Comparison of ENCODE assay signal across 8 cellular contexts in genomic region chr7:81845628-81846259, GRCh38.
DNase-seq lines count a peak whose midpoint lies in the region; ATAC-seq and TF ChIP-seq lines count a peak whose summit lies in the region.

No MANE protein-coding gene starts in this region.

- H3K4me3 ChIP-seq in right lobe of liver (no peak overlapping the region), prostate gland (no peak overlapping the region)

- H3K27ac ChIP-seq in right lobe of liver (peak overlapping the region in 1 of 3 donors; percentile 20), prostate gland (no peak overlapping the region)

- no peaks in the 10 kb centered on the region for H3K36me3 Mint-ChIP-seq in progenitor cell of endocrine pancreas (ENCODE audit: insufficient read depth)

- H3K36me3 ChIP-seq in right lobe of liver (no peaks in the 10 kb centered on the region), prostate gland (no peaks in the 10 kb centered on the region)

- TF ChIP-seq POLR2A in right lobe of liver (IDR thresholded peaks at IDR 0.05) (no peak), prostate gland (IDR thresholded peaks at IDR 0.05) (no peak)

- no peak for TF ChIP-seq CTCF in right lobe of liver (IDR thresholded peaks at IDR 0.05)
- TF ChIP-seq CTCF in prostate gland (IDR thresholded peaks at IDR 0.05) = no peak
- no peak for TF ChIP-seq CTCF in progenitor cell of endocrine pancreas (IDR thresholded peaks at IDR 0.05; ENCODE audit: unreplicated experiment)

- H3K4me1 ChIP-seq in right lobe of liver (no peaks in the 10 kb centered on the region), prostate gland (replicated peaks) (no peaks in the 10 kb centered on the region)

- no peak overlapping the region for H3K4me3 Mint-ChIP-seq in progenitor cell of endocrine pancreas (ENCODE audit: low read depth)

- H3K9me3 ChIP-seq in right lobe of liver (no peaks in the 10 kb centered on the region), prostate gland (no peaks in the 10 kb centered on the region)

- H3K4me1 Mint-ChIP-seq in progenitor cell of endocrine pancreas (ENCODE audit: low read depth) = no peaks in the 10 kb centered on the region

- H3K27me3 ChIP-seq in right lobe of liver (no peaks in the 10 kb centered on the region), prostate gland (replicated peaks; ENCODE audit: insufficient read depth) (no peaks in the 10 kb centered on the region)

- no peak overlapping the region for H3K27ac Mint-ChIP-seq in progenitor cell of endocrine pancreas

- DNase-seq in NCI-H2227 (lab: John Stamatoyannopoulos, UW; ENCODE audit: unreplicated experiment) = peak; percentile 87
- DNase-seq in right lobe of liver = no peak
- no peak for DNase-seq in RKO (ENCODE audit: low spot score)
- DNase-seq in stimulated activated CD4-positive, alpha-beta T cell treated with anti-CD3 and anti-CD28 coated beads, Interleukin-1b, Interleukin-23, amount 100 ng/mL, for 48 hours = no peak
- no peak for DNase-seq in prostate gland (ENCODE audit: low spot score)
- no peak for DNase-seq in progenitor cell of endocrine pancreas (ENCODE audit: low spot score, unreplicated experiment)

- H3K9me3 Mint-ChIP-seq in progenitor cell of endocrine pancreas (ENCODE audit: low read depth) = no peaks in the 10 kb centered on the region

- H3K27me3 Mint-ChIP-seq in progenitor cell of endocrine pancreas = no peaks in the 10 kb centered on the region

- 40% methylated on average over 7 of the region's 7 CpGs for WGBS in right lobe of liver (ENCODE audit: insufficient coverage, low coverage, low lambda C conversion rate, missing lambda C conversion rate)
- 40% methylated on average over 7 of the region's 7 CpGs for WGBS in prostate gland

- intact Hi-C loops in right lobe of liver (cut with DNase I) (no loop called here), prostate gland (cut with DNase I) (no loop called here)

- ATAC-seq in GM18858 (IDR thresholded peaks at IDR 0.05; ENCODE audit: unreplicated experiment) (peak; percentile 90), HG02884 (IDR thresholded peaks at IDR 0.05; ENCODE audit: unreplicated experiment) (peak; percentile 89), right lobe of liver (peak; percentile 36 to 63 (median 49))
